ENCODE assay signal across 21 cellular contexts in genomic region chr4:119246177-119246576, GRCh38. TPM values are rescaled to one million over a fixed set of nuclear protein-coding genes. Genes with fewer than 3 reads are reported as not detected.
DNase-seq lines count a peak whose midpoint lies in the region; ATAC-seq, FAIRE-seq and TF ChIP-seq lines count a peak whose summit lies in the region.
"Had no signal": no experiment of that assay in that cellular context is flagged by ENCODE, and none has a peak within 500 bp of the region (broad histone marks: within the 10 kb centered on the region; RNA-seq: fewer than 3 reads in every experiment).

No MANE protein-coding gene starts in this region.

- POLR2A ChIA-PET in K562 (lab: Yijun Ruan, JAX), result no interaction called here

- no peak for FAIRE-seq in K562 (lab: Jason Lieb, UNC)
- FAIRE-seq: G401.6 had no signal

- H3K27me3 ChIP-seq in K562 (ENCODE audit: control insufficient read depth in 2 of 2, insufficient read depth in 2 of 2, low read length in 2 of 2) (no peaks in the 10 kb centered on the region), spleen (replicated peaks in 1 of 7) (no peaks in the 10 kb centered on the region)
- H3K27me3 ChIP-seq: BE2C had no signal

- peak; percentile 19 for DNase-seq in left cardiac atrium
- DNase-seq in Right ventricle myocardium inferior (ENCODE audit: missing footprints), result no peak
- no peak for DNase-seq in K562 (ENCODE audit: extremely low read depth in 1 of 4, low spot score in 3 of 4)
- DNase-seq in kidney tubule cell (ENCODE audit: low spot score), result peak; percentile 8
- DNase-seq in spleen, result peak; percentile 51
- no peak for DNase-seq in NCI-H748 (lab: John Stamatoyannopoulos, UW; ENCODE audit: unreplicated experiment)
- DNase-seq: ACHN; BE2C; CD4-positive, alpha-beta T cell; DMS79 treated with DMSO at 0.1 percent for 48 hours; GM23248; KG1; NCI-H1436; NCI-H2029 treated with DMSO at 0.1 percent for 48 hours; NCI-H82; SHP77 had no signal

- no peak for TF ChIP-seq EP300 in K562 (IDR thresholded peaks at IDR 0.05; ENCODE audit: low read length)

- 72% methylated on average over 4 of the region's 4 CpGs for WGBS in K562 (ENCODE audit: insufficient coverage, low coverage, missing lambda C conversion rate)
- 74 to 91% (median 82%) methylated on average over 4 of the region's 4 CpGs for WGBS in spleen, 5 donors

- 0 out of 3 replicates have a peak, but pooled peaks cover 3% of the 10 kb centered on the region for H3K36me3 ChIP-seq in K562 (ENCODE audit: control insufficient read depth, insufficient read depth, low read length)
- peaks cover 0 to 41% (median 5%) of the 10 kb centered on the region in 6 donors for H3K36me3 ChIP-seq in spleen

- intact Hi-C loops in left cardiac atrium (cut with DNase I), result no loop called here
- intact Hi-C loops in Right ventricle myocardium inferior (cut with DNase I), result no loop called here
- intact Hi-C loops in K562 (cut with micrococcal nuclease), result no loop called here
- intact Hi-C loops in spleen (cut with DNase I; ENCODE audit: low total_unique reads), result no loop called here

- in situ Hi-C loops in K562 (cut with MboI), result no loop called here

- no peak overlapping the region for H3K9ac ChIP-seq in K562 (ENCODE audit: insufficient read depth in 1 of 2, low read depth in 2 of 2, low read length in 2 of 2)
- H3K9ac ChIP-seq: GM23248 had no signal

- no peaks in the 10 kb centered on the region for H3K9me3 ChIP-seq in K562 (replicated peaks; ENCODE audit: control insufficient read depth, insufficient read depth, low read depth, low read length)
- H3K9me3 ChIP-seq in spleen, result peaks cover 0 to 2% (median 0%) of the 10 kb centered on the region in 8 donors
- H3K9me3 ChIP-seq: BE2C had no signal

- H2AFZ ChIP-seq in K562 (ENCODE audit: low read depth, low read length), result peak overlapping the region; percentile 8; the same call in 1 of the 2 replicates
- H2AFZ ChIP-seq: GM23248 had no signal

- TF ChIP-seq POLR2A in K562 (conservative IDR thresholded peaks at IDR 0.05) (no peak), spleen (IDR thresholded peaks at IDR 0.05) (no peak)

- H3K4me3 ChIP-seq in K562 (no peak overlapping the region), spleen (no peak overlapping the region)
- H3K4me3 ChIP-seq: GM23248 had no signal

- BruUV-seq in K562 (replicated peaks; lab: Mats Ljungman, UMichigan), result no TSS peak

- no peak for TF ChIP-seq RAD21 in K562 (CRISPR knock-in tag; conservative IDR thresholded peaks at IDR 0.05 in 1 of 2, IDR thresholded peaks at IDR 0.05 in 1 of 2)

- H3K4me1 ChIP-seq in K562 (replicated peaks in 1 of 2; ENCODE audit: control insufficient read depth in 2 of 2, insufficient read depth in 2 of 2, low read length in 2 of 2), result no peaks in the 10 kb centered on the region
- H3K4me1 ChIP-seq in spleen, result peaks cover 0 to 13% (median 11%) of the 10 kb centered on the region in 6 donors
- H3K4me1 ChIP-seq: BE2C had no signal

- CTCF ChIA-PET in K562 (lab: Yijun Ruan, JAX; ENCODE audit: low intra/inter-chr PET ratio), result no interaction called here

- ATAC-seq in left cardiac atrium (no peak), Right ventricle myocardium inferior (no peak), K562 (no peak), GM19397 (IDR thresholded peaks at IDR 0.05; ENCODE audit: unreplicated experiment) (no peak), GM18867 (IDR thresholded peaks at IDR 0.05; ENCODE audit: unreplicated experiment) (no peak)
- ATAC-seq: Panc1, SK-N-SH treated with all-trans-retinoic acid at 6 μM for 48 hours had no signal

- no peaks in the 10 kb centered on the region for H3K79me2 ChIP-seq in K562 (ENCODE audit: control insufficient read depth, insufficient read depth, low read length)

- TF ChIP-seq CTCF in K562 (IDR thresholded peaks at IDR 0.05 in 2 of 3, conservative IDR thresholded peaks at IDR 0.05 in 1 of 3; ENCODE audit: insufficient read depth in 2 of 3, low read depth in 1 of 3, low read length in 3 of 3) (no peak), spleen (IDR thresholded peaks at IDR 0.05 in 8 of 11, conservative IDR thresholded peaks at IDR 0.05 in 3 of 11) (no peak)

- no peaks in the 10 kb centered on the region for H3K9me1 ChIP-seq in K562 (ENCODE audit: control insufficient read depth, insufficient read depth, low read length)

- no peaks in the 10 kb centered on the region for H4K20me1 ChIP-seq in K562 (replicated peaks; ENCODE audit: control insufficient read depth, insufficient read depth, low read length)

- no peak overlapping the region for H3K27ac ChIP-seq in K562 (ENCODE audit: extremely low read depth, low read depth, low read length)
- H3K27ac ChIP-seq in spleen, result no peak overlapping the region
- H3K27ac ChIP-seq: GM23248 had no signal

- H3K4me2 ChIP-seq in K562 (ENCODE audit: insufficient read depth, low read length), result no peak overlapping the region

TF ChIP-seq in K562, 482 proteins besides CTCF, POLR2A, EP300 and RAD21 (continues in another document):
- TF ChIP-seq CREB1 (IDR thresholded peaks at IDR 0.05) (no peak), CREB1 (CRISPR knock-in tag; IDR thresholded peaks at IDR 0.05) (no peak), SRF (CRISPR knock-in tag; IDR thresholded peaks at IDR 0.05) (no peak), ZBTB26 (CRISPR knock-in tag; IDR thresholded peaks at IDR 0.05) (no peak), WHSC1 (IDR thresholded peaks at IDR 0.05; ENCODE audit: low read length) (no peak), MYBL2 (IDR thresholded peaks at IDR 0.05; ENCODE audit: low read depth) (no peak), MYBL2 (CRISPR knock-in tag; IDR thresholded peaks at IDR 0.05; ENCODE audit: borderline replicate concordance) (no peak), MXD1 (CRISPR knock-in tag; IDR thresholded peaks at IDR 0.05; ENCODE audit: borderline replicate concordance, poor library complexity, severe bottlenecking) (no peak), NUFIP1 (IDR thresholded peaks at IDR 0.05; ENCODE audit: partially characterized antibody) (no peak), BMI1 (IDR thresholded peaks at IDR 0.05; ENCODE audit: low read length) (no peak), HMG20B (CRISPR knock-in tag; IDR thresholded peaks at IDR 0.05) (no peak), SAP30 (IDR thresholded peaks at IDR 0.05; ENCODE audit: borderline replicate concordance, insufficient read depth, low read depth, low read length, poor library complexity, severe bottlenecking) (no peak), MLLT1 (IDR thresholded peaks at IDR 0.05) (no peak), ARNT (IDR thresholded peaks at IDR 0.05) (no peak), KLF16 (IDR thresholded peaks at IDR 0.05) (no peak), SETDB1 (IDR thresholded peaks at IDR 0.05; ENCODE audit: low read length) (no peak)

RNA-seq across cellular contexts. Expression of gene USP53, which starts 33.7 kb away (rescaled TPM):
- total RNA-seq in left cardiac atrium (10 to 100 TPM; 36.1 to 43.0 TPM), Right ventricle myocardium inferior (32.8 TPM), K562 (2014; rRNA removed) (7.9 and 8.1 TPM in 2 replicates), K562 (2014; rRNA removed; fragmentation: Illumina TruSeq; extraction: Trizol) (8.8 and 10.1 TPM in 2 replicates), K562 (2015; rRNA removed; fragmentation: Illumina TruSeq; extraction: Trizol) (9.3 and 9.6 TPM in 2 replicates), K562 (2021) (7.4 and 9.4 TPM in 2 replicates), spleen (10 to 100 TPM in 6 of 7 donors, 1 to 10 TPM in 1; 8.1 to 42.6 (median 22.7) TPM)
- total RNA-seq in K562 (2011; cell fraction: chromatin; rRNA removed; ENCODE audit: low replicate concordance), result 5.2 and 25.9 TPM in 2 replicates
- total RNA-seq in K562 (2011; cell fraction: nucleolus; rRNA removed), result 2.8 and 4.7 TPM in 2 replicates
- total RNA-seq in K562 (2011; cell fraction: nucleoplasm; rRNA removed), result 9.2 and 25.1 TPM in 2 replicates
- polyA plus RNA-seq in K562 (2011; rRNA removed) (7.4 and 9.1 TPM in 2 replicates), K562 (2014; fragmentation: Illumina TruSeq; extraction: Trizol) (6.4 and 8.3 TPM in 2 replicates), K562 (2014; fragmentation: Nextera tagmentation; extraction: Ambion mirVana) (1 to 10 TPM; 2.9 TPM), K562 (2014; rRNA removed) (5.3 and 7.6 TPM in 2 replicates), spleen (1 to 10 TPM; 4.0 to 7.4 (median 5.8) TPM)
- polyA plus RNA-seq in K562 (2011; cell fraction: cytosol; rRNA removed), result 1.2 and 2.9 TPM in 2 replicates
- 5.7 and 7.6 TPM in 2 replicates for polyA plus RNA-seq in K562 (2011; cell fraction: nucleus; rRNA removed)
- 4.8 and 6.3 TPM in 2 replicates for polyA plus RNA-seq in K562 (2012)
- polyA minus RNA-seq in K562 (2011; rRNA and poly(A)+ RNA removed), result 15.8 and 20.2 TPM in 2 replicates
- 3.1 and 6.7 TPM in 2 replicates for polyA minus RNA-seq in K562 (2011; cell fraction: cytosol; rRNA and poly(A)+ RNA removed)
- 9.4 and 15.2 TPM in 2 replicates for polyA minus RNA-seq in K562 (2011; cell fraction: nucleus; rRNA and poly(A)+ RNA removed)

Comparison
In these comparisons a context has a peak if more than half of its experiments do, and no peak if none do; other contexts are left out.
1. DNase-seq: peak in left cardiac atrium (single experiment), kidney tubule cell (single experiment) and spleen (single experiment); none in Right ventricle myocardium inferior (single experiment), K562 (0 of 4) and NCI-H748 (single experiment).